8 cellular contexts compared by ENCODE assay signal in the genomic region with DNA sequence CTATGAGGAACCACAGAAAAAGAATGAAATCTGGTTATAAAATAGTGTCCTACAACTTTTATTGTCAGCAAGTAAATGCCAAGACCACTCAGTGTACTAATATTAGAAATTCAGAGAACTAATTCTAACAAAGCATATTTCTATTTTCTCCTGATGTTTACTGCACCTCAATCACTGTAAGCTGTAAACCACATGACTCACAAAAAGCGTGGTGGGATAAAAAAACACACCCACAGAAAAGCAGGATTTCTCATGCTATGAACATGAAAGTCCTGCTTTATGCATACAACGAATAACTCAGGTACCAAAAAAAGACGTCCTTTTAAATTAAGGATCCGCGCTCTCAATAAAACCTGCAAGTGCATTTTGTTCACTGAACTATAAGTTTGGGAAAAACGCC. TPM values are rescaled to one million over a fixed set of nuclear protein-coding genes. Genes with fewer than 3 reads are reported as not detected.
DNase-seq lines count a peak whose midpoint lies in the region; ATAC-seq and TF ChIP-seq lines count a peak whose summit lies in the region.

No MANE protein-coding gene starts in this region.

- intact Hi-C loops in gastrocnemius medialis (cut with DNase I; ENCODE audit: low total_unique reads): loop anchor here (5.0 kb wide), 1 partner anchor 310 kb away; a partner anchor contains a TSS

- H2AFZ ChIP-seq in SK-N-SH (ENCODE audit: low read depth): peak overlapping the region; percentile 94; the same call in 1 of the 2 replicates

- POLR2A ChIA-PET in SK-N-SH (lab: Yijun Ruan, JAX): no interaction called here

- peaks cover 14% of the 10 kb centered on the region for H3F3A ChIP-seq in SK-N-SH (replicated peaks; ENCODE audit: insufficient read depth)

- peak overlapping the region; percentile 85 to 86; a peak in 3 of 4 replicates for H3K27ac ChIP-seq in SK-N-SH (ENCODE audit: low read depth in 2 of 2, low read length in 1 of 2)
- H3K27ac ChIP-seq in gastrocnemius medialis: peak overlapping the region; percentile 94 to 100 (median 96)

- H3K4me3 ChIP-seq in GM12865 (ENCODE audit: low read depth, low read length): peak overlapping the region; percentile 98
- peak overlapping the region; percentile 74 to 97 for H3K4me3 ChIP-seq in SK-N-SH (ENCODE audit: low read depth in 2 of 2, low read length in 1 of 2)
- H3K4me3 ChIP-seq in fibroblast of the aortic adventitia (ENCODE audit: low read depth, low read length): peak overlapping the region; percentile 98
- peak overlapping the region; percentile 84 to 99 (median 89) for H3K4me3 ChIP-seq in gastrocnemius medialis

- DNase-seq in GM12865 (ENCODE audit: low read depth) (no peak), SK-N-SH (no peak), fibroblast of the aortic adventitia (ENCODE audit: low read depth) (peak; percentile 23), gastrocnemius medialis (no peak), NOMO-1 treated with dmso at 0.1 percent for 144 hours (lab: John Stamatoyannopoulos, UW; ENCODE audit: unreplicated experiment) (no peak), NCI-H748 treated with DMSO at 0.1 percent for 48 hours (lab: John Stamatoyannopoulos, UW) (no peak), HuH-7.5 (ENCODE audit: low spot score) (no peak), T1000 (lab: John Stamatoyannopoulos, UW) (no peak)

- H3K79me2 ChIP-seq in SK-N-SH (ENCODE audit: insufficient read depth): peaks cover 57% of the 10 kb centered on the region

- no peaks in the 10 kb centered on the region for H3K9me2 ChIP-seq in SK-N-SH

- peaks cover 4 to 13% of the 10 kb centered on the region in 2 experiments; a peak in 2 of 4 replicates for H3K4me1 ChIP-seq in SK-N-SH (ENCODE audit: control insufficient read depth in 1 of 2, insufficient read depth in 2 of 2, low read depth in 1 of 2, low read length in 1 of 2)
- peaks cover 15 to 32% of the 10 kb centered on the region in 2 donors for H3K4me1 ChIP-seq in gastrocnemius medialis

- TF ChIP-seq CTCF in GM12865 (IDR thresholded peaks at IDR 0.05; ENCODE audit: insufficient read depth, low read depth, low read length, missing control alignments) (no peak), SK-N-SH (IDR thresholded peaks at IDR 0.05) (no peak), fibroblast of the aortic adventitia (IDR thresholded peaks at IDR 0.05; ENCODE audit: insufficient read depth, low read length) (no peak), gastrocnemius medialis (IDR thresholded peaks at IDR 0.05 in 4 of 5, conservative IDR thresholded peaks at IDR 0.05 in 1 of 5) (no peak)

- peaks cover 50% of the 10 kb centered on the region for H4K20me1 ChIP-seq in SK-N-SH (ENCODE audit: insufficient read depth)

- WGBS in SK-N-SH (ENCODE audit: low lambda C conversion rate): 0% methylated on average over 6 of the region's 6 CpGs

- TF ChIP-seq EP300 in SK-N-SH (IDR thresholded peaks at IDR 0.05; ENCODE audit: borderline replicate concordance in 1 of 2, low read depth in 1 of 2, low read length in 1 of 2): no peak

- CTCF ChIA-PET in SK-N-SH (lab: Yijun Ruan, JAX): interaction anchor here (0.9 to 1.7 kb wide), 2 partner anchors 20 to 58 kb away, joined by 3 to 4 read pairs; no protein-coding TSS in a partner anchor

- H3K27me3 ChIP-seq in SK-N-SH (ENCODE audit: insufficient read depth): no peaks in the 10 kb centered on the region
- no peaks in the 10 kb centered on the region for H3K27me3 ChIP-seq in gastrocnemius medialis

- no peak for TF ChIP-seq RAD21 in SK-N-SH (IDR thresholded peaks at IDR 0.05; ENCODE audit: low read length)

- H3K9me3 ChIP-seq in SK-N-SH (no peaks in the 10 kb centered on the region), gastrocnemius medialis (no peaks in the 10 kb centered on the region)

- TF ChIP-seq POLR2A in gastrocnemius medialis (IDR thresholded peaks at IDR 0.05): no peak

- peaks cover 2 to 21% of the 10 kb centered on the region in 2 experiments for H3K36me3 ChIP-seq in SK-N-SH (replicated peaks in 1 of 2; ENCODE audit: control insufficient read depth in 1 of 2, insufficient read depth in 2 of 2, low read length in 1 of 2)
- H3K36me3 ChIP-seq in gastrocnemius medialis: no peaks in the 10 kb centered on the region

- no peak for ATAC-seq in gastrocnemius medialis

- peak overlapping the region; percentile 90 for H3K9ac ChIP-seq in SK-N-SH

- H3K4me2 ChIP-seq in SK-N-SH: peak overlapping the region; percentile 97

- in situ Hi-C loops in gastrocnemius medialis (cut with MboI; ENCODE audit: low sequenced_read_pairs in 4 of 4): loop anchor here in 1 of 4 donors (10.0 kb wide), 1 partner anchor 47 kb away; a partner anchor contains a TSS

TF ChIP-seq in SK-N-SH, 30 proteins besides CTCF, POLR2A, EP300 and RAD21 (continues in another document):
- no peak for TF ChIP-seq SMC3 (IDR thresholded peaks at IDR 0.05; ENCODE audit: low read depth, low read length)
- TF ChIP-seq, protein P1, sequence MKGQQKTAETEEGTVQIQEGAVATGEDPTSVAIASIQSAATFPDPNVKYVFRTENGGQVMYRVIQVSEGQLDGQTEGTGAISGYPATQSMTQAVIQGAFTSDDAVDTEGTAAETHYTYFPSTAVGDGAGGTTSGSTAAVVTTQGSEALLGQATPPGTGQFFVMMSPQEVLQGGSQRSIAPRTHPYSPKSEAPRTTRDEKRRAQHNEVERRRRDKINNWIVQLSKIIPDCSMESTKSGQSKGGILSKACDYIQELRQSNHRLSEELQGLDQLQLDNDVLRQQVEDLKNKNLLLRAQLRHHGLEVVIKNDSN (IDR thresholded peaks at IDR 0.05; ENCODE audit: borderline replicate concordance, low read depth): no peak
- no peak for TF ChIP-seq NRF1 (IDR thresholded peaks at IDR 0.05; ENCODE audit: low read depth, low read length)
- no peak for TF ChIP-seq JUND (IDR thresholded peaks at IDR 0.05)
- TF ChIP-seq YY1 (IDR thresholded peaks at IDR 0.05; ENCODE audit: low read depth): no peak
- TF ChIP-seq CHD2 (IDR thresholded peaks at IDR 0.05; ENCODE audit: low read length, partially characterized antibody): no peak
- TF ChIP-seq RXRA (IDR thresholded peaks at IDR 0.05; ENCODE audit: borderline replicate concordance, low read depth): no peak
- TF ChIP-seq GATA2 (CRISPR knock-in tag; IDR thresholded peaks at IDR 0.05): no peak
- TF ChIP-seq RFX5 (IDR thresholded peaks at IDR 0.05; ENCODE audit: low read length): no peak
- TF ChIP-seq, protein P2, sequence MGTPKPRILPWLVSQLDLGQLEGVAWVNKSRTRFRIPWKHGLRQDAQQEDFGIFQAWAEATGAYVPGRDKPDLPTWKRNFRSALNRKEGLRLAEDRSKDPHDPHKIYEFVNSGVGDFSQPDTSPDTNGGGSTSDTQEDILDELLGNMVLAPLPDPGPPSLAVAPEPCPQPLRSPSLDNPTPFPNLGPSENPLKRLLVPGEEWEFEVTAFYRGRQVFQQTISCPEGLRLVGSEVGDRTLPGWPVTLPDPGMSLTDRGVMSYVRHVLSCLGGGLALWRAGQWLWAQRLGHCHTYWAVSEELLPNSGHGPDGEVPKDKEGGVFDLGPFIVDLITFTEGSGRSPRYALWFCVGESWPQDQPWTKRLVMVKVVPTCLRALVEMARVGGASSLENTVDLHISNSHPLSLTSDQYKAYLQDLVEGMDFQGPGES (IDR thresholded peaks at IDR 0.05; ENCODE audit: low read depth, low read length): no peak
- TF ChIP-seq TEAD4 (IDR thresholded peaks at IDR 0.05; ENCODE audit: borderline replicate concordance, insufficient read depth): no peak
- no peak for TF ChIP-seq NFIC (IDR thresholded peaks at IDR 0.05; ENCODE audit: borderline replicate concordance)

RNA-seq across cellular contexts. Expression of a gene that starts 0.8 kb away (rescaled TPM):
- 86.9 and 158 TPM in 2 replicates for polyA plus RNA-seq in SK-N-SH (2012; rRNA removed)
- polyA plus RNA-seq in SK-N-SH (2012; cell fraction: cytosol; rRNA removed): 140 and 195 TPM in 2 replicates
- polyA plus RNA-seq in SK-N-SH (2012; cell fraction: nucleus; rRNA removed): 45.0 and 80.6 TPM in 2 replicates
- total RNA-seq in fibroblast of the aortic adventitia (ENCODE audit: low replicate concordance) (54.6 and 62.2 TPM in 2 replicates), gastrocnemius medialis (100 to 1,000 TPM in 1 of 4 donors, 10 to 100 TPM in 3; 39.9 to 105 (median 66.4) TPM)

RNA-seq across cellular contexts. Expression of a gene that starts 23.1 kb away (rescaled TPM):
- polyA plus RNA-seq in SK-N-SH (2012; rRNA removed): 7.4 and 8.4 TPM in 2 replicates
- polyA plus RNA-seq in SK-N-SH (2012; cell fraction: cytosol; rRNA removed): 7.3 and 7.6 TPM in 2 replicates
- polyA plus RNA-seq in SK-N-SH (2012; cell fraction: nucleus; rRNA removed): 14.9 and 16.5 TPM in 2 replicates
- 2.5 and 7.2 TPM in 2 replicates for total RNA-seq in fibroblast of the aortic adventitia (ENCODE audit: low replicate concordance)
- 10 to 100 TPM in 1 of 4 donors, 1 to 10 TPM in 2, under 1 TPM in 1; 0.94 to 13.4 (median 6.9) TPM for total RNA-seq in gastrocnemius medialis

RNA-seq across cellular contexts. Expression of a gene that starts 36.1 kb away (rescaled TPM):
- polyA plus RNA-seq in SK-N-SH (2012; rRNA removed): 14.5 and 14.9 TPM in 2 replicates
- polyA plus RNA-seq in SK-N-SH (2012; cell fraction: cytosol; rRNA removed): 6.8 and 12.3 TPM in 2 replicates
- 16.8 and 17.5 TPM in 2 replicates for polyA plus RNA-seq in SK-N-SH (2012; cell fraction: nucleus; rRNA removed)
- 15.6 and 24.6 TPM in 2 replicates for total RNA-seq in fibroblast of the aortic adventitia (ENCODE audit: low replicate concordance)
- 100 to 1,000 TPM in 2 of 4 donors, 10 to 100 TPM in 2; 43.3 to 121 (median 107) TPM for total RNA-seq in gastrocnemius medialis

RNA-seq across cellular contexts. Expression of a gene that starts 46.7 kb away (rescaled TPM):
- 51.4 and 57.6 TPM in 2 replicates for polyA plus RNA-seq in SK-N-SH (2012; rRNA removed)
- polyA plus RNA-seq in SK-N-SH (2012; cell fraction: cytosol; rRNA removed): 49.3 TPM in 2 replicates
- 87.7 and 88.3 TPM in 2 replicates for polyA plus RNA-seq in SK-N-SH (2012; cell fraction: nucleus; rRNA removed)
- 17.6 and 20.1 TPM in 2 replicates for total RNA-seq in fibroblast of the aortic adventitia (ENCODE audit: low replicate concordance)
- 10 to 100 TPM; 26.6 to 37.4 (median 32.3) TPM for total RNA-seq in gastrocnemius medialis
